Comparison of ENCODE assay signal across 12 cellular contexts in genomic region chr11:134272381-134273316, GRCh38. TPM values are rescaled to one million over a fixed set of nuclear protein-coding genes. Genes with fewer than 3 reads are reported as not detected.
DNase-seq lines count a peak whose midpoint lies in the region; ATAC-seq and TF ChIP-seq lines count a peak whose summit lies in the region.
"Had no signal": no experiment of that assay in that cellular context is flagged by ENCODE, and none has a peak within 500 bp of the region (broad histone marks: within the 10 kb centered on the region; RNA-seq: fewer than 3 reads in every experiment).

No MANE protein-coding gene starts in this region.

- H3K4me3 ChIP-seq in fibroblast of villous mesenchyme (ENCODE audit: low read depth, low read length) (no peak overlapping the region), skeletal muscle cell (ENCODE audit: low read depth, low read length) (no peak overlapping the region)

- DNase-seq in activated effector memory CD4-positive, alpha-beta T cell treated with anti-CD3 and anti-CD28 coated beads, Interleukin-2, amount 50 U/mL, for 16 hours, result peak; percentile 47
- DNase-seq in activated effector memory CD4-positive, alpha-beta T cell treated with Interleukin-2 at 50 U/mL for 16 hours, result no peak
- DNase-seq in NCI-H2107 treated with DMSO at 0.1 percent for 48 hours (lab: John Stamatoyannopoulos, UW; ENCODE audit: unreplicated experiment) (peak; percentile 82), fibroblast of villous mesenchyme (ENCODE audit: low read depth) (peak; percentile 66), skeletal muscle cell (ENCODE audit: low read depth) (peak; percentile 25)
- DNase-seq: CD8-positive, alpha-beta memory T cell; dermis blood vessel endothelial cell; kidney glomerular epithelial cell had no signal

- TF ChIP-seq CTCF in fibroblast of villous mesenchyme (IDR thresholded peaks at IDR 0.05; ENCODE audit: insufficient read depth, low read depth, low read length), result no peak

- ATAC-seq in HG02798 (IDR thresholded peaks at IDR 0.05; ENCODE audit: poor library complexity, unreplicated experiment) (no peak), GM18511 (IDR thresholded peaks at IDR 0.05; ENCODE audit: unreplicated experiment) (no peak), HG03175 (IDR thresholded peaks at IDR 0.05; ENCODE audit: unreplicated experiment) (no peak)
- ATAC-seq: sciatic nerve had no signal

RNA-seq across cellular contexts. Expression of gene GLB1L3, which starts 3.5 kb away (rescaled TPM):
- total RNA-seq in fibroblast of villous mesenchyme, result not detected in 2 replicates
- total RNA-seq: dermis blood vessel endothelial cell, sciatic nerve had no signal

RNA-seq across cellular contexts. Expression of gene ACAD8, which starts 19.3 kb away (rescaled TPM):
- total RNA-seq in fibroblast of villous mesenchyme, result 14.5 and 16.4 TPM in 2 replicates

RNA-seq across cellular contexts. Expression of gene THYN1, which starts 19.5 kb away (rescaled TPM):
- 50.3 and 58.3 TPM in 2 replicates for total RNA-seq in fibroblast of villous mesenchyme

RNA-seq across cellular contexts. Expression of gene VPS26B, which starts 48.2 kb away (rescaled TPM):
- total RNA-seq in fibroblast of villous mesenchyme, result 41.5 and 42.2 TPM in 2 replicates

RNA-seq across cellular contexts. Expression of gene NCAPD3, which starts 48.9 kb away (rescaled TPM):
- total RNA-seq in fibroblast of villous mesenchyme, result 15.5 and 21.2 TPM in 2 replicates
